In the genomic region with DNA sequence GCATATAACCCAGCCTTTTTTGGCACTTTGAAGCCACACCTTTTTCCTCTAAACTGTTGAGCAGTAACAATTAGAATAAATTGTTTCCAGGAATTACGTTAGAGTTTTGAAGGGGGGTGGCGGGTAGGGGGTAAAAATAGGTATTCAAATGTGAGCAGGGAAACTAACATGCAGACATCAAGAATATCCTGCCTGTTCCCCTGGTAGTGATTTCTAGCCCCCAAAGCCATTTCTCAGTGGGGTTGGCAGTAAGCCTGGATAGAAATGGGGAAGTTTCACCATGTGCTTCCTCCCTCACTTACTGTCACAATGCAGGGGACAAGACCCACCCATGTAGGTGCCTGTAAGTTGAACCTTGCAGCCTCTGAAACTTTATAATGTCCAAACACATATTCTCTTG, we compare ENCODE assay signal across 16 cellular contexts. TPM values are rescaled to one million over a fixed set of nuclear protein-coding genes. Genes with fewer than 3 reads are reported as not detected.
DNase-seq lines count a peak whose midpoint lies in the region; ATAC-seq and TF ChIP-seq lines count a peak whose summit lies in the region.
"Had no signal": no experiment of that assay in that cellular context is flagged by ENCODE, and none has a peak within 500 bp of the region (broad histone marks: within the 10 kb centered on the region; RNA-seq: fewer than 3 reads in every experiment).

No MANE protein-coding gene starts in this region.

- H3K36me3 ChIP-seq in heart right ventricle (no peaks in the 10 kb centered on the region), left lung (no peaks in the 10 kb centered on the region), uterus (no peaks in the 10 kb centered on the region)
- H3K36me3 ChIP-seq: tibial nerve had no signal

- 39 to 44% methylated on average over 2 of the region's 2 CpGs for WGBS in heart right ventricle, 2 donors

- intact Hi-C loops in heart right ventricle (cut with DNase I) (loop anchor here in 3 of 10 donors (5.0 to 10.0 kb wide), 2 partner anchors 47 to 79 kb away; no protein-coding TSS in a partner anchor), cardiac septum (cut with DNase I) (loop anchor here (10.0 kb wide), 1 partner anchor 111 kb away; no protein-coding TSS in a partner anchor), left lung (cut with DNase I) (no loop called here), uterus (cut with DNase I; ENCODE audit: low total_unique reads) (no loop called here)

- H3K27ac ChIP-seq in heart right ventricle (peak overlapping the region; percentile 54 to 88 (median 70)), left lung (peak overlapping the region; percentile 52 to 63), uterus (peak overlapping the region; percentile 27 to 78)

- H3K27me3 ChIP-seq in heart right ventricle (no peaks in the 10 kb centered on the region), left lung (no peaks in the 10 kb centered on the region), uterus (no peaks in the 10 kb centered on the region)
- H3K27me3 ChIP-seq: tibial nerve had no signal

- ATAC-seq in heart right ventricle (peak in 7 of 8 donors; percentile 7 to 59 (median 39)), left lung (no peak)

- TF ChIP-seq POLR2A in uterus (IDR thresholded peaks at IDR 0.05), result peak in 1 of 2 donors; percentile 6

- H3K4me3 ChIP-seq in heart right ventricle (peak overlapping the region in 7 of 10 donors; percentile 8 to 68 (median 30)), left lung (peak overlapping the region in 1 of 2 donors; percentile 43), uterus (no peak overlapping the region)
- H3K4me3 ChIP-seq: skin epidermis had no signal

- no peaks in the 10 kb centered on the region for H3K9me3 ChIP-seq in heart right ventricle
- no peaks in the 10 kb centered on the region for H3K9me3 ChIP-seq in left lung
- no peaks in the 10 kb centered on the region for H3K9me3 ChIP-seq in uterus
- H3K9me3 ChIP-seq: tibial nerve had no signal

- DNase-seq in heart right ventricle (peak in 1 of 2 donors; percentile 54), cardiac septum (ENCODE audit: low spot score) (no peak), SKM-1 treated with dmso at 0.1 percent for 144 hours (lab: John Stamatoyannopoulos, UW; ENCODE audit: unreplicated experiment) (peak; percentile 26), left lung (no peak), uterus (peak in 1 of 2 donors; percentile 44), cortex of kidney (lab: John Stamatoyannopoulos, UW) (no peak), NCI-H1436 treated with DMSO at 0.1 percent for 48 hours (lab: John Stamatoyannopoulos, UW) (no peak)
- DNase-seq in stimulated activated CD4-positive, alpha-beta T cell treated with anti-CD3 and anti-CD28 coated beads, Interleukin-4, amount 100 ng/mL, for 1 hour, result no peak
- DNase-seq: ACHN; activated CD4-positive, alpha-beta memory T cell treated with anti-CD3 and anti-CD28 coated beads for 36 hours; activated effector memory CD4-positive, alpha-beta T cell treated with anti-CD3 and anti-CD28 coated beads, Interleukin-2, amount 50 U/mL, for 16 hours; endodermal cell; glutamatergic neuron; kidney glomerular epithelial cell had no signal

- H3K4me1 ChIP-seq in heart right ventricle (peaks cover 24 to 90% (median 66%) of the 10 kb centered on the region in 9 donors), left lung (peaks cover 11 to 66% of the 10 kb centered on the region in 2 donors), uterus (peaks cover 0 to 3% of the 10 kb centered on the region in 2 donors)

- TF ChIP-seq CTCF in heart right ventricle (IDR thresholded peaks at IDR 0.05) (no peak), left lung (IDR thresholded peaks at IDR 0.05) (no peak), uterus (IDR thresholded peaks at IDR 0.05) (no peak)

RNA-seq across cellular contexts. Expression of a gene that starts 3.8 kb away (rescaled TPM):
- 10 to 100 TPM; 31.6 to 73.7 (median 43.4) TPM for total RNA-seq in heart right ventricle
- 10 to 100 TPM; 32.0 to 45.3 TPM for polyA plus RNA-seq in heart right ventricle
- 30.6 TPM for total RNA-seq in cardiac septum
- 100 to 1,000 TPM; 110 to 158 TPM for total RNA-seq in left lung
- 100 to 1,000 TPM in 3 of 4 donors, 10 to 100 TPM in 1; 79.1 to 197 (median 107) TPM for total RNA-seq in uterus

Comparison
In these comparisons a context has a peak if more than half of its experiments do, and no peak if none do; other contexts are left out.
1. H3K4me3 ChIP-seq: peak in heart right ventricle (7 of 10); none in uterus (0 of 2).
2. Peak in every context shown above with its lines, with median percentiles within 50 percentile points of each other: H3K27ac ChIP-seq.